Comparison of ENCODE assay signal across 5 cellular contexts in genomic region chr7:104395162-104395561, GRCh38.
"Had no signal": no experiment of that assay in that cellular context is flagged by ENCODE, and none has a peak within 500 bp of the region (broad histone marks: within the 10 kb centered on the region; RNA-seq: fewer than 3 reads in every experiment).

No MANE protein-coding gene starts in this region.

- DNase-seq: H9, HCEC 1CT had no signal

- ATAC-seq: GM23338, HepG2 had no signal

- H3K27ac ChIP-seq: HL-60 had no signal

- H3K4me2 ChIP-seq: GM23338 had no signal

- H3K4me3 ChIP-seq: GM23338 had no signal
